In genomic region chr4:29571322-29571721, GRCh38 we compare ENCODE assay signal across 20 cellular contexts.
"Had no signal": no experiment of that assay in that cellular context is flagged by ENCODE, and none has a peak within 500 bp of the region (broad histone marks: within the 10 kb centered on the region; RNA-seq: fewer than 3 reads in every experiment).

No MANE protein-coding gene starts in this region.

- H3K36me3 ChIP-seq: neural progenitor cell, pancreas, suprapubic skin, thyroid gland had no signal

- H3K9ac ChIP-seq: neural progenitor cell had no signal

- H3K4me1 ChIP-seq: neural progenitor cell, pancreas, suprapubic skin, thyroid gland had no signal

- DNase-seq: effector memory CD4-positive, alpha-beta T cell; foreskin melanocyte; head of caudate nucleus; left colon; left ventricle myocardium superior; mesenchymal stem cell; midbrain; nucleus accumbens; pancreas; right cardiac atrium; small intestine; stimulated activated CD4-positive, alpha-beta T cell treated with anti-CD3 and anti-CD28 coated beads, Interleukin-2, amount 100 ng/mL, for 48 hours; stimulated activated CD8-positive, alpha-beta memory T cell treated with anti-CD3 and anti-CD28 coated beads, Interleukin-4, amount 100 ng/mL, for 48 hours; stimulated activated naive CD8-positive, alpha-beta T cell treated with anti-CD3 and anti-CD28 coated beads, Interleukin-15, Interleukin-2, amounts not matched to agents 100 U/mL and 50 U/mL, for 24 hours; thyroid gland had no signal

- H3K79me2 ChIP-seq: hepatocyte had no signal

- FAIRE-seq: small intestine, urothelium cell line had no signal

- H3K4me2 ChIP-seq: hepatocyte, neural progenitor cell had no signal

- H3K27ac ChIP-seq: hepatocyte, neural progenitor cell, pancreas, suprapubic skin, thyroid gland had no signal

- H3K4me3 ChIP-seq: hepatocyte, lung, neural progenitor cell, pancreas, suprapubic skin, thyroid gland had no signal

- H2AFZ ChIP-seq: hepatocyte, neural progenitor cell had no signal

- H3K27me3 ChIP-seq: hepatocyte, neural progenitor cell, pancreas, suprapubic skin, thyroid gland had no signal

- H3K9me3 ChIP-seq: suprapubic skin had no signal
